ENCODE assay signal across 1 cellular context in the genomic region with DNA sequence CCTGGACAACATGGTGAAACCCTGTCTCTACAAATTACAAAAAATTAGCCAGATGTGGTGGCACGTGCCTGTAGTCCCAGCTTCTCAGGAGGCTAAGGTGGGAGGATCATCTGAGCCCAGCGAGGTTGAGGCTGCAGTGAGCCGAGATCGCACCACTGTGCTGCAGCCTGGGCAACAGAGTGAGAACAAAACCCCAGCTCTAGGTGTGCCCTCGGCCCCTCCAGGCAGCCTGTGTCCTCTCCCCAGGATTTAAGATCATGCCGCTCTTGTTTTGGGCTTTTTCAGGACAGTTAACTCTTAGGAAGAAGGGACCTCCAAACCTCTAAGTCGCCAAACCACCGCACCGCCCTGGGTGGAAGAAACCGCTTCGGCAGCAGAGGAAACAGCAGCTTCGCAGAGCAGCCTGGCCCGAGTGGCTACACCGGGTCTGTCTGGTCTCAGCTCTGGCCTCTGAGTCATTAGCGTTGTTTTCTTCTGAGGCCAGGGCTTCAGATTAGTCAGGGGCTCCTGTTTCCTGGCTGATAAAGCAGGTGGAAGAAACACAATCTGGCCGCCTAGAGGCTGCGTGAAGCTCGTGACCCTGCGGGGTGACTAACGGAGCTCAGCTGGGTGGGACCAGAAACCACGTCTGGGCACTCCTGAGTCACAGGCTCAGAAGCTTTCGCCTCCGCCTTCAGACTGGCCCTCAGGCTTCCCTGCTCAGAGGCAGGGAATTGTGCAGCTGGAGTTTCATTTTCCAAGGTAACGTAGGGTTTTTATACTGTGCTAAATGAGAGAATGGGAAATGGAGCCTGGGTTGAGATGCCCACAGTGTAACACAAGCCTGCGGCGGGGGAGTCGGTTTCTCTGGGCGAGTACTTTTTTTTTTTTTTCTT.
TF ChIP-seq lines count a peak whose summit lies in the region.

No MANE protein-coding gene starts in this region.

TF ChIP-seq in K562, 482 proteins besides CTCF, POLR2A, EP300 and RAD21 (continued from another document and continues in another):
- peak; percentile 75 for TF ChIP-seq VEZF1 (CRISPR knock-in tag; IDR thresholded peaks at IDR 0.05)
- peak; percentile 98 for TF ChIP-seq CCNT2 (IDR thresholded peaks at IDR 0.05; ENCODE audit: borderline replicate concordance, extremely low read depth, insufficient read length, low read depth, low read length)
- peak; percentile 73; the same call in 1 of the 2 replicates for TF ChIP-seq SMARCA5 (IDR thresholded peaks at IDR 0.05)
- TF ChIP-seq ZEB2 (IDR thresholded peaks at IDR 0.05) = peak; percentile 90
- TF ChIP-seq C11orf30 (IDR thresholded peaks at IDR 0.05; ENCODE audit: low read depth) = peak; percentile 13; the same call in 1 of the 2 replicates
- no peak for TF ChIP-seq SNRNP70 (optimal IDR thresholded peaks at IDR 0.05; ENCODE audit: low read depth, low read length)
- TF ChIP-seq FOXK1 (CRISPR knock-in tag; IDR thresholded peaks at IDR 0.05; ENCODE audit: borderline replicate concordance) = peak; percentile 90; the same call in 1 of the 2 replicates
- peak; percentile 83; the same call in 1 of the 2 replicates for TF ChIP-seq L3MBTL2 (IDR thresholded peaks at IDR 0.05)
- TF ChIP-seq FOXK2 (conservative IDR thresholded peaks at IDR 0.05 in 1 of 2, IDR thresholded peaks at IDR 0.05 in 1 of 2; ENCODE audit: low read depth in 2 of 2) = peak; percentile 90 to 94
- no peak for TF ChIP-seq CHD4 (IDR thresholded peaks at IDR 0.05; ENCODE audit: insufficient read depth, insufficient replicate concordance, low read depth, low read length, poor library complexity, severe bottlenecking)
- peak; percentile 99 for TF ChIP-seq TCF3 (CRISPR knock-in tag; IDR thresholded peaks at IDR 0.05)
- no peak for TF ChIP-seq ASH1L (IDR thresholded peaks at IDR 0.05; ENCODE audit: borderline replicate concordance, low read depth, partially characterized antibody)
- 0 out of 2 replicates have a peak, but pooled peaks have one; percentile 35 for TF ChIP-seq MXI1 (IDR thresholded peaks at IDR 0.05; ENCODE audit: low read depth, low read length)
- TF ChIP-seq MBD2 (IDR thresholded peaks at IDR 0.05; ENCODE audit: borderline replicate concordance, low read depth) = peak; percentile 89
- TF ChIP-seq NR2C1 (IDR thresholded peaks at IDR 0.05) = peak; percentile 81
- peak; percentile 88 for TF ChIP-seq NR2C1 (tag; IDR thresholded peaks at IDR 0.05)
- TF ChIP-seq ZNF764 (CRISPR knock-in tag; IDR thresholded peaks at IDR 0.05; ENCODE audit: low read depth) = no peak
- no peak for TF ChIP-seq ZNF3 (CRISPR knock-in tag; IDR thresholded peaks at IDR 0.05)
- TF ChIP-seq RBM17 (IDR thresholded peaks at IDR 0.05; ENCODE audit: borderline replicate concordance, low read depth, low read length) = no peak
- TF ChIP-seq CBX5 (IDR thresholded peaks at IDR 0.05; ENCODE audit: borderline replicate concordance, low read depth) = 0 out of 2 replicates have a peak, but pooled peaks have one; percentile 23
- no peak for TF ChIP-seq ZNF436 (CRISPR knock-in tag; IDR thresholded peaks at IDR 0.05)
- TF ChIP-seq ZNF146 (CRISPR knock-in tag; IDR thresholded peaks at IDR 0.05; ENCODE audit: unreplicated experiment) = no peak
- TF ChIP-seq MTA3 (IDR thresholded peaks at IDR 0.05; ENCODE audit: borderline replicate concordance) = peak; percentile 93
- TF ChIP-seq SIN3B (IDR thresholded peaks at IDR 0.05; ENCODE audit: low read depth) = no peak
- peak in 1 of 2 experiments; percentile 92; a peak in 2 of 4 replicates for TF ChIP-seq ZNF318 (IDR thresholded peaks at IDR 0.05; ENCODE audit: borderline replicate concordance in 1 of 2, low read depth in 1 of 2)
- TF ChIP-seq TAF1 (IDR thresholded peaks at IDR 0.05; ENCODE audit: control insufficient read depth, extremely low read depth, insufficient read depth, low read length, severe bottlenecking) = peak; percentile 66
- TF ChIP-seq ZNF57 (CRISPR knock-in tag; IDR thresholded peaks at IDR 0.05) = no peak
- TF ChIP-seq MIER1 (IDR thresholded peaks at IDR 0.05; ENCODE audit: low read depth) = no peak
- peak; percentile 75 for TF ChIP-seq RBFOX2 (IDR thresholded peaks at IDR 0.05; ENCODE audit: low read depth, low read length)
- TF ChIP-seq TFAP4 (CRISPR knock-in tag; IDR thresholded peaks at IDR 0.05; ENCODE audit: borderline replicate concordance) = peak; percentile 99
- peak; percentile 91 for TF ChIP-seq RUNX1 (IDR thresholded peaks at IDR 0.05; ENCODE audit: low read depth)
- TF ChIP-seq MAZ (CRISPR knock-in tag; conservative IDR thresholded peaks at IDR 0.05 in 1 of 2, IDR thresholded peaks at IDR 0.05 in 1 of 2) = peak; percentile 81
- peak; percentile 100 for TF ChIP-seq SMARCA4 (IDR thresholded peaks at IDR 0.05)
- TF ChIP-seq RBM22 (IDR thresholded peaks at IDR 0.05; ENCODE audit: low read depth, low read length, poor library complexity, severe bottlenecking) = no peak
- TF ChIP-seq SMAD3 (CRISPR knock-in tag; conservative IDR thresholded peaks at IDR 0.05) = peak; percentile 85
- TF ChIP-seq TSC22D4 (tag; IDR thresholded peaks at IDR 0.05) = no peak
- no peak for TF ChIP-seq HLTF (IDR thresholded peaks at IDR 0.05)
- TF ChIP-seq TBP (optimal IDR thresholded peaks at IDR 0.05; ENCODE audit: low read depth, low read length) = peak; percentile 98
- TF ChIP-seq LCOR (CRISPR knock-in tag; IDR thresholded peaks at IDR 0.05) = peak; percentile 86
- TF ChIP-seq ZNF717 (CRISPR knock-in tag; IDR thresholded peaks at IDR 0.05) = no peak
- no peak for TF ChIP-seq ARHGAP35 (IDR thresholded peaks at IDR 0.05; ENCODE audit: partially characterized antibody)
- peak; percentile 67 for TF ChIP-seq TFE3 (CRISPR knock-in tag; IDR thresholded peaks at IDR 0.05)
- TF ChIP-seq, protein P1, sequence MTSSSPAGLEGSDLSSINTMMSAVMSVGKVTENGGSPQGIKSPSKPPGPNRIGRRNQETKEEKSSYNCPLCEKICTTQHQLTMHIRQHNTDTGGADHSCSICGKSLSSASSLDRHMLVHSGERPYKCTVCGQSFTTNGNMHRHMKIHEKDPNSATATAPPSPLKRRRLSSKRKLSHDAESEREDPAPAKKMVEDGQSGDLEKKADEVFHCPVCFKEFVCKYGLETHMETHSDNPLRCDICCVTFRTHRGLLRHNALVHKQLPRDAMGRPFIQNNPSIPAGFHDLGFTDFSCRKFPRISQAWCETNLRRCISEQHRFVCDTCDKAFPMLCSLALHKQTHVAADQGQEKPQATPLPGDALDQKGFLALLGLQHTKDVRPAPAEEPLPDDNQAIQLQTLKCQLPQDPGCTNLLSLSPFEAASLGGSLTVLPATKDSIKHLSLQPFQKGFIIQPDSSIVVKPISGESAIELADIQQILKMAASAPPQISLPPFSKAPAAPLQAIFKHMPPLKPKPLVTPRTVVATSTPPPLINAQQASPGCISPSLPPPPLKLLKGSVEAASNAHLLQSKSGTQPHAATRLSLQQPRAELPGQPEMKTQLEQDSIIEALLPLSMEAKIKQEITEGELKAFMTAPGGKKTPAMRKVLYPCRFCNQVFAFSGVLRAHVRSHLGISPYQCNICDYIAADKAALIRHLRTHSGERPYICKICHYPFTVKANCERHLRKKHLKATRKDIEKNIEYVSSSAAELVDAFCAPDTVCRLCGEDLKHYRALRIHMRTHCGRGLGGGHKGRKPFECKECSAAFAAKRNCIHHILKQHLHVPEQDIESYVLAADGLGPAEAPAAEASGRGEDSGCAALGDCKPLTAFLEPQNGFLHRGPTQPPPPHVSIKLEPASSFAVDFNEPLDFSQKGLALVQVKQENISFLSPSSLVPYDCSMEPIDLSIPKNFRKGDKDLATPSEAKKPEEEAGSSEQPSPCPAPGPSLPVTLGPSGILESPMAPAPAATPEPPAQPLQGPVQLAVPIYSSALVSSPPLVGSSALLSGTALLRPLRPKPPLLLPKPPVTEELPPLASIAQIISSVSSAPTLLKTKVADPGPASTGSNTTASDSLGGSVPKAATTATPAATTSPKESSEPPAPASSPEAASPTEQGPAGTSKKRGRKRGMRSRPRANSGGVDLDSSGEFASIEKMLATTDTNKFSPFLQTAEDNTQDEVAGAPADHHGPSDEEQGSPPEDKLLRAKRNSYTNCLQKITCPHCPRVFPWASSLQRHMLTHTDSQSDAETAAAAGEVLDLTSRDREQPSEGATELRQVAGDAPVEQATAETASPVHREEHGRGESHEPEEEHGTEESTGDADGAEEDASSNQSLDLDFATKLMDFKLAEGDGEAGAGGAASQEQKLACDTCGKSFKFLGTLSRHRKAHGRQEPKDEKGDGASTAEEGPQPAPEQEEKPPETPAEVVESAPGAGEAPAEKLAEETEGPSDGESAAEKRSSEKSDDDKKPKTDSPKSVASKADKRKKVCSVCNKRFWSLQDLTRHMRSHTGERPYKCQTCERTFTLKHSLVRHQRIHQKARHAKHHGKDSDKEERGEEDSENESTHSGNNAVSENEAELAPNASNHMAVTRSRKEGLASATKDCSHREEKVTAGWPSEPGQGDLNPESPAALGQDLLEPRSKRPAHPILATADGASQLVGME (CRISPR knock-in tag; IDR thresholded peaks at IDR 0.05) = no peak
